In the genomic region with DNA sequence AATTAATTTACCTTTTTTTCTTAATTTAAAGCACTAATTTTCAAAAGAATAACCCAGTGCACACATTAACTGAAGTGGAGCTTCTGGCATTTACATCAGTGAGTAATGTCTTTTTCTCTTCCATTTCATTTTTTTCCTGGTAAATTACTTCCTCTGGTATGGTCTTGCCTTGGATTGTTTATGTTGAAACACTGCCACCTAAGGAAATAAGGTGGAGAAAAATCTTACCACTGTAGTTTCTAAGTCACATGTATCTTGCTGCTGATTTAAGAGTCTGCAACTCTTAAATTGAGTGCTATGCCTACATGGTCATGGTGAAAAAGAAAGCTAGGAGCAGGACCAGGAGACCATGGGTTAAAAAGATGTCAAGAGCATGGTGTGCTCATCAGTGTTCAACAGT, we compare ENCODE assay signal across 1 cellular context.
A peak's percentile ranks its signal among the peaks of the same experiment; 100 is the strongest.
TF ChIP-seq lines count a peak whose summit lies in the region.

No MANE protein-coding gene starts in this region.

TF ChIP-seq in HEK293, 187 proteins besides CTCF, POLR2A, EP300 and RAD21 (continued from another document):
- TF ChIP-seq ZNF26 (tag by site-specific recombination; IDR thresholded peaks at IDR 0.05): no peak
- TF ChIP-seq, protein P1, sequence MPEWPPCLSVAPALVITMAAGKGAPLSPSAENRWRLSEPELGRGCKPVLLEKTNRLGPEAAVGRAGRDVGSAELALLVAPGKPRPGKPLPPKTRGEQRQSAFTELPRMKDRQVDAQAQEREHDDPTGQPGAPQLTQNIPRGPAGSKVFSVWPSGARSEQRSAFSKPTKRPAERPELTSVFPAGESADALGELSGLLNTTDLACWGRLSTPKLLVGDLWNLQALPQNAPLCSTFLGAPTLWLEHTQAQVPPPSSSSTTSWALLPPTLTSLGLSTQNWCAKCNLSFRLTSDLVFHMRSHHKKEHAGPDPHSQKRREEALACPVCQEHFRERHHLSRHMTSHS (tag by site-specific recombination; IDR thresholded peaks at IDR 0.05): no peak
- TF ChIP-seq PRDM6 (tag by site-specific recombination; IDR thresholded peaks at IDR 0.05): peak; percentile 35; the same call in 1 of the 2 replicates
- TF ChIP-seq SCRT1 (tag by site-specific recombination; IDR thresholded peaks at IDR 0.05; ENCODE audit: borderline replicate concordance): no peak
- no peak for TF ChIP-seq KLF7 (tag by site-specific recombination; IDR thresholded peaks at IDR 0.05; ENCODE audit: borderline replicate concordance)
- no peak for TF ChIP-seq ZNF175 (tag by site-specific recombination; IDR thresholded peaks at IDR 0.05)
- no peak for TF ChIP-seq ZNF23 (tag by site-specific recombination; IDR thresholded peaks at IDR 0.05; ENCODE audit: borderline replicate concordance)
- TF ChIP-seq ZNF544 (tag by site-specific recombination; IDR thresholded peaks at IDR 0.05): no peak
- peak; percentile 23 for TF ChIP-seq ZNF654 (tag by site-specific recombination; IDR thresholded peaks at IDR 0.05; ENCODE audit: low read depth)
- TF ChIP-seq BCL11B (tag by site-specific recombination; IDR thresholded peaks at IDR 0.05; ENCODE audit: low read depth): no peak
- TF ChIP-seq YY2 (tag by site-specific recombination; IDR thresholded peaks at IDR 0.05): no peak
- no peak for TF ChIP-seq GLIS2 (tag by site-specific recombination; IDR thresholded peaks at IDR 0.05)
- no peak for TF ChIP-seq ZNF292 (tag by site-specific recombination; IDR thresholded peaks at IDR 0.05; ENCODE audit: borderline replicate concordance, low read depth)
- TF ChIP-seq ZNF202 (tag by site-specific recombination; IDR thresholded peaks at IDR 0.05; ENCODE audit: borderline replicate concordance): no peak
- no peak for TF ChIP-seq ZNF138 (tag by site-specific recombination; IDR thresholded peaks at IDR 0.05; ENCODE audit: borderline replicate concordance)
